In the genomic region with DNA sequence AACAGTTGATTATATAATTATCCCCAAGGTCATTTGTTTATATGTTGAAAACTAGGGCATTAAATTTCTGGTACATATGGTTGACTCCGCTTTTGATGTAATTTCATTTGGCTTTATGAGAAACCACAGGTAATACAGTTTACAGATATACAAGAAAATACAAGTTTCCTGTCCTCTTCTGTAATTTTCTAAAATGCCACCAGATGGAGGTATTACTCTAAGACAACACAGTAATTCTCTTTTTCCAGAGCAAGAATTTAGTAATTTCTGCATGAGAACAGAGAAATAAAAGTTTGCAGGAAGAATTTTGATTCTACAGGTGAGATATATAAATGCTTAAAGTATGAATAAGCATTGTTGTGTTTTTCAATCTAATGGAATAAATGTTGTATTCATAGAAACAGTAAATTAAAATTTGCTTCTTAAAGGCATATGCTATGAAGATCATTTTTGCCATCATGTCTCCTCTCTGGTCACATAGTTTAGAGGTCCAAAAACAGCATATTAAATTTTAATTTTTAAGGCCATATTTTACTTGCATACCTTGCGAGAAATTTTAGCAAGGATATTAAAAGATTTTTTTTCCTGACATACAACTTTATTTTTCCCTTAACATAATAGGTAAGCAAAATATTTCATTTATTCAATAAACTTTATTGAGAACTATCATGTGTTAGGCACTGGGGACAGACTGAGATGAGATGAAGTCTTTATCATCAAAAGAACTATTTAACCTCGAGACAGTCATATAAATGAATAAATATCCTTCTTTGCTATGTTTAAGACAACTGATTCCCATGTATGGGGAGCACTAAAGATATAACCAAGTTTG, we compare ENCODE assay signal across 1 cellular context.
TF ChIP-seq lines count a peak whose summit lies in the region.

No MANE protein-coding gene starts in this region.

TF ChIP-seq in H1, 55 proteins besides CTCF, POLR2A, EP300 and RAD21:
- TF ChIP-seq SAP30 (IDR thresholded peaks at IDR 0.05; ENCODE audit: insufficient read depth, insufficient replicate concordance, low read length) (no peak), JUN (IDR thresholded peaks at IDR 0.05; ENCODE audit: low read depth, low read length) (no peak), RBBP5 (IDR thresholded peaks at IDR 0.05; ENCODE audit: borderline replicate concordance, low read depth, low read length) (no peak), CBX5 (IDR thresholded peaks at IDR 0.05; ENCODE audit: low read depth, low read length) (no peak), CTBP2 (IDR thresholded peaks at IDR 0.05; ENCODE audit: borderline replicate concordance, insufficient read depth, insufficient read length, low read length) (no peak), KDM1A (IDR thresholded peaks at IDR 0.05; ENCODE audit: borderline replicate concordance, low read length) (no peak), RXRA (IDR thresholded peaks at IDR 0.05; ENCODE audit: insufficient read depth, low read depth, low read length) (no peak), CEBPB (IDR thresholded peaks at IDR 0.05; ENCODE audit: low read depth, low read length) (no peak), TBP (IDR thresholded peaks at IDR 0.05; ENCODE audit: low read depth, low read length) (no peak), TCF12 (IDR thresholded peaks at IDR 0.05; ENCODE audit: low read depth, low read length) (no peak), EZH2 (IDR thresholded peaks at IDR 0.05; ENCODE audit: low read depth, low read length, severe bottlenecking) (no peak), CHD1 (IDR thresholded peaks at IDR 0.05; ENCODE audit: low read depth, low read length) (no peak), SIX5 (IDR thresholded peaks at IDR 0.05; ENCODE audit: low read depth, low read length) (no peak), HDAC6 (IDR thresholded peaks at IDR 0.05; ENCODE audit: low read depth, low read length) (no peak), SP1 (IDR thresholded peaks at IDR 0.05; ENCODE audit: low read depth, low read length) (no peak)
- TF ChIP-seq, protein P1, sequence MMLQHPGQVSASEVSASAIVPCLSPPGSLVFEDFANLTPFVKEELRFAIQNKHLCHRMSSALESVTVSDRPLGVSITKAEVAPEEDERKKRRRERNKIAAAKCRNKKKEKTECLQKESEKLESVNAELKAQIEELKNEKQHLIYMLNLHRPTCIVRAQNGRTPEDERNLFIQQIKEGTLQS (IDR thresholded peaks at IDR 0.05; ENCODE audit: insufficient read depth, low read depth, low read length) = no peak
